ENCODE assay signal across 1 cellular context in genomic region chr12:45611061-45611460, GRCh38.
TF ChIP-seq lines count a peak whose summit lies in the region.

No MANE protein-coding gene starts in this region.

TF ChIP-seq in SK-N-SH treated with all-trans-retinoic acid at 6 μM for 48 hours, 23 proteins besides CTCF, POLR2A, EP300 and RAD21 (continued from another document):
- TF ChIP-seq PATZ1 (CRISPR knock-in tag; IDR thresholded peaks at IDR 0.05; ENCODE audit: borderline replicate concordance), result no peak
- TF ChIP-seq ZFP30 (CRISPR knock-in tag; IDR thresholded peaks at IDR 0.05), result no peak
- no peak for TF ChIP-seq CREB5 (CRISPR knock-in tag; IDR thresholded peaks at IDR 0.05; ENCODE audit: low read depth)
- no peak for TF ChIP-seq ZFP3 (CRISPR knock-in tag; IDR thresholded peaks at IDR 0.05)
- TF ChIP-seq CSDC2 (CRISPR knock-in tag; IDR thresholded peaks at IDR 0.05), result no peak
- TF ChIP-seq POU6F1 (CRISPR knock-in tag; IDR thresholded peaks at IDR 0.05; ENCODE audit: borderline replicate concordance, low read depth), result no peak
- TF ChIP-seq TOX (CRISPR knock-in tag; IDR thresholded peaks at IDR 0.05; ENCODE audit: borderline replicate concordance), result no peak
- TF ChIP-seq GLIS3 (CRISPR knock-in tag; IDR thresholded peaks at IDR 0.05), result no peak
- no peak for TF ChIP-seq ZNF70 (CRISPR knock-in tag; IDR thresholded peaks at IDR 0.05)
- no peak for TF ChIP-seq RARB (CRISPR knock-in tag; IDR thresholded peaks at IDR 0.05)
- no peak for TF ChIP-seq ARNTL (CRISPR knock-in tag; IDR thresholded peaks at IDR 0.05; ENCODE audit: borderline replicate concordance, low read depth)
